In genomic region chr17:42423766-42424165, GRCh38 we compare ENCODE assay signal across 9 cellular contexts. TPM values are rescaled to one million over a fixed set of nuclear protein-coding genes. Genes with fewer than 3 reads are reported as not detected.
DNase-seq lines count a peak whose midpoint lies in the region; ATAC-seq, FAIRE-seq and TF ChIP-seq lines count a peak whose summit lies in the region.
"Had no signal": no experiment of that assay in that cellular context is flagged by ENCODE, and none has a peak within 500 bp of the region (broad histone marks: within the 10 kb centered on the region; RNA-seq: fewer than 3 reads in every experiment).

No MANE protein-coding gene starts in this region.

- H3K79me2 ChIP-seq in HepG2 (ENCODE audit: insufficient read depth, low read length) = peaks cover 10% of the 10 kb centered on the region

- peak overlapping the region; percentile 72; the same call in 1 of the 2 replicates for H3K9ac ChIP-seq in HepG2 (ENCODE audit: insufficient read depth, low read depth, low read length)

- no peak overlapping the region for H2AFZ ChIP-seq in HepG2 (ENCODE audit: low read length)

- peaks cover 53% of the 10 kb centered on the region for H3K4me1 ChIP-seq in HepG2 (ENCODE audit: insufficient read depth, low read length)
- peaks cover 22 to 62% (median 47%) of the 10 kb centered on the region in 4 donors for H3K4me1 ChIP-seq in stomach

- TSS peak; percentile 24 for BruUV-seq in MCF 10A (replicated peaks; lab: Mats Ljungman, UMichigan)
- BruUV-seq in HepG2 (replicated peaks; lab: Mats Ljungman, UMichigan) = TSS peak; percentile 70

- TF ChIP-seq EP300 in HepG2 (IDR thresholded peaks at IDR 0.05; ENCODE audit: low read depth in 2 of 2, low read length in 2 of 2) (no peak), HepG2 (CRISPR knock-in tag; IDR thresholded peaks at IDR 0.05; ENCODE audit: borderline replicate concordance) (no peak), stomach (IDR thresholded peaks at IDR 0.05) (no peak)

- DNase-seq in HFFc6 (no peak), MCF 10A (ENCODE audit: unreplicated experiment) (no peak), HepG2 (ENCODE audit: low spot score) (no peak), stomach (no peak)
- DNase-seq in CD4-positive, alpha-beta T cell = no peak

- ATAC-seq in HepG2 (no peak), HG02759 (IDR thresholded peaks at IDR 0.05; ENCODE audit: unreplicated experiment) (no peak), GM19324 (IDR thresholded peaks at IDR 0.05; ENCODE audit: low FRiP score, unreplicated experiment) (no peak), GM18498 (IDR thresholded peaks at IDR 0.05; ENCODE audit: unreplicated experiment) (no peak)
- ATAC-seq in CD4-positive, alpha-beta T cell (ENCODE audit: poor library complexity) = no peak

- WGBS in HepG2 (ENCODE audit: low lambda C conversion rate) = 42% methylated on average over 11 of the region's 11 CpGs
- 59 to 81% (median 73%) methylated on average over 11 of the region's 11 CpGs for WGBS in stomach, 5 donors

- TF ChIP-seq POLR2A in HepG2 (IDR thresholded peaks at IDR 0.05; ENCODE audit: insufficient read depth in 1 of 2, low read depth in 2 of 2, low read length in 2 of 2) (no peak), stomach (IDR thresholded peaks at IDR 0.05) (no peak)

- H3K9me3 ChIP-seq in HepG2 (ENCODE audit: low read length) = no peaks in the 10 kb centered on the region
- no peaks in the 10 kb centered on the region for H3K9me3 ChIP-seq in stomach
- H3K9me3 ChIP-seq in CD4-positive, alpha-beta T cell (ENCODE audit: control insufficient read depth, low read length) = no peaks in the 10 kb centered on the region

- peaks cover 3% of the 10 kb centered on the region; the same call in 1 of the 2 replicates for H3K9me3 Mint-ChIP-seq in HFFc6
- H3K9me3 Mint-ChIP-seq in MCF 10A (ENCODE audit: unreplicated experiment) = no peaks in the 10 kb centered on the region
- H3K9me3 Mint-ChIP-seq in CD4-positive, alpha-beta T cell = no peaks in the 10 kb centered on the region
- H3K9me3 Mint-ChIP-seq: activated naive CD4-positive, alpha-beta T cell treated with anti-CD3 and anti-CD28 coated beads, Interleukin-2, amount 50 U/mL, for 24 hours had no signal

- TF ChIP-seq CTCF in HFFc6 (IDR thresholded peaks at IDR 0.05) = no peak
- no peak for TF ChIP-seq CTCF in MCF 10A (IDR thresholded peaks at IDR 0.05; ENCODE audit: unreplicated experiment)
- TF ChIP-seq CTCF in HepG2 (CRISPR knock-in tag; IDR thresholded peaks at IDR 0.05) = no peak
- no peak for TF ChIP-seq CTCF in stomach (IDR thresholded peaks at IDR 0.05)
- TF ChIP-seq CTCF in CD4-positive, alpha-beta T cell (IDR thresholded peaks at IDR 0.05) = no peak

- in situ Hi-C loops in HepG2 (cut with HindIII; ENCODE audit: extremely low pct_ligation_motif_present, low pct_unique_long_range_greater_than_20kb) = loop anchor here (5.0 kb wide), 1 partner anchor 94 kb away; no protein-coding TSS in a partner anchor

- POLR2A ChIA-PET in MCF 10A (lab: Yijun Ruan, JAX) = interaction anchor here (0.7 to 10.2 kb wide), 27 partner anchors 9 to 735 kb away, joined by 3 to 273 read pairs (median 8); partner anchors contain the start of genes DNAJC7, NAGLU, PLEKHH3 and RPL27
- POLR2A ChIA-PET in HepG2 (lab: Yijun Ruan, JAX) = interaction anchor here (0.6 to 1.9 kb wide), 16 partner anchors 8 to 154 kb away, joined by 3 to 27 read pairs (median 8); partner anchors contain the start of genes NAGLU and STAT3
- POLR2A ChIA-PET in CD4-positive, alpha-beta T cell (lab: Charles Lee) = interaction anchor here (0.6 to 2.5 kb wide), 5 partner anchors 16 to 112 kb away, joined by 3 to 12 read pairs (median 5); partner anchors contain the start of genes NAGLU and STAT3

- H3K27ac ChIP-seq in HepG2 (ENCODE audit: extremely low read length, insufficient read depth, low read length) = no peak overlapping the region
- peak overlapping the region; percentile 26 to 94 (median 91) for H3K27ac ChIP-seq in stomach
- H3K27ac ChIP-seq in CD4-positive, alpha-beta T cell (ENCODE audit: low read depth, low read length) = no peak overlapping the region

- H3K36me3 Mint-ChIP-seq in HFFc6 (ENCODE audit: low read depth) (peaks cover 34% of the 10 kb centered on the region), MCF 10A (ENCODE audit: insufficient read depth, unreplicated experiment) (peaks cover 19% of the 10 kb centered on the region)
- H3K36me3 Mint-ChIP-seq in CD4-positive, alpha-beta T cell (ENCODE audit: low read depth) = no peaks in the 10 kb centered on the region
- H3K36me3 Mint-ChIP-seq: activated naive CD4-positive, alpha-beta T cell treated with anti-CD3 and anti-CD28 coated beads, Interleukin-2, amount 50 U/mL, for 24 hours had no signal

- CTCF ChIA-PET in MCF 10A (lab: Yijun Ruan, JAX) = interaction anchor here (0.6 to 3.5 kb wide), 10 partner anchors 9 to 976 kb away, joined by 3 to 18 read pairs (median 4); no protein-coding TSS in a partner anchor
- CTCF ChIA-PET in HepG2 (lab: Yijun Ruan, JAX; ENCODE audit: low intra/inter-chr PET ratio, low total read pairs) = no interaction called here
- CTCF ChIA-PET in CD4-positive, alpha-beta T cell (lab: Charles Lee) = interaction anchor here (1.8 to 2.4 kb wide), 2 partner anchors 94 to 101 kb away, joined by 4 read pairs; no protein-coding TSS in a partner anchor

- H3K4me3 ChIP-seq in HepG2 (replicated peaks in 1 of 3; ENCODE audit: insufficient read depth in 1 of 3, low read depth in 2 of 3, low read length in 3 of 3) = peak overlapping the region; percentile 78 to 95 (median 88); a peak in 4 of 6 replicates
- H3K4me3 ChIP-seq in stomach = peak overlapping the region; percentile 65 to 75 (median 70)

- H3K4me3 Mint-ChIP-seq in HFFc6 (peak overlapping the region; percentile 100), MCF 10A (ENCODE audit: unreplicated experiment) (peak overlapping the region; percentile 96)
- H3K4me3 Mint-ChIP-seq in CD4-positive, alpha-beta T cell = no peak overlapping the region

- H3K27me3 ChIP-seq in HepG2 (ENCODE audit: control insufficient read depth in 1 of 2, insufficient read depth in 2 of 2, low read length in 2 of 2) (no peaks in the 10 kb centered on the region; a peak in 1 of 5 replicates), stomach (peaks cover 0 to 29% (median 20%) of the 10 kb centered on the region in 3 donors)
- peaks cover 28% of the 10 kb centered on the region for H3K27me3 ChIP-seq in CD4-positive, alpha-beta T cell (ENCODE audit: control insufficient read depth, insufficient read depth, low read length)

- H4K20me1 ChIP-seq in HepG2 (ENCODE audit: insufficient read depth, low read length) = no peaks in the 10 kb centered on the region

- FAIRE-seq in HepG2 (lab: Jason Lieb, UNC) = no peak

- peaks cover 50% of the 10 kb centered on the region for H3K4me1 Mint-ChIP-seq in HFFc6 (ENCODE audit: low read depth)
- H3K4me1 Mint-ChIP-seq in MCF 10A (ENCODE audit: insufficient read depth, unreplicated experiment) = peaks cover 28% of the 10 kb centered on the region
- H3K4me1 Mint-ChIP-seq in CD4-positive, alpha-beta T cell (ENCODE audit: low read depth) = peaks cover 16% of the 10 kb centered on the region

- H3K27me3 Mint-ChIP-seq in HFFc6 (ENCODE audit: insufficient read depth) (peaks cover 6% of the 10 kb centered on the region), MCF 10A (ENCODE audit: insufficient read depth, unreplicated experiment) (no peaks in the 10 kb centered on the region)
- peaks cover 33% of the 10 kb centered on the region for H3K27me3 Mint-ChIP-seq in CD4-positive, alpha-beta T cell

- H3K27ac Mint-ChIP-seq in HFFc6 (peak overlapping the region; percentile 98), MCF 10A (ENCODE audit: low read depth, unreplicated experiment) (peak overlapping the region; percentile 88)
- no peak overlapping the region for H3K27ac Mint-ChIP-seq in CD4-positive, alpha-beta T cell
- H3K27ac Mint-ChIP-seq: activated naive CD4-positive, alpha-beta T cell treated with anti-CD3 and anti-CD28 coated beads, Interleukin-2, amount 50 U/mL, for 24 hours had no signal

- intact Hi-C loops in MCF 10A (cut with micrococcal nuclease) (loop anchor here (1.0 to 5.0 kb wide), 4 partner anchors 14 to 101 kb away; partner anchors contain the start of gene STAT3), HepG2 (cut with micrococcal nuclease; ENCODE audit: unreplicated experiment) (loop anchor here (10.0 kb wide), 1 partner anchor 61 kb away; no protein-coding TSS in a partner anchor), stomach (cut with DNase I; ENCODE audit: low total_unique reads) (no loop called here)
- intact Hi-C loops in CD4-positive, alpha-beta T cell (cut with DNase I, micrococcal nuclease) = loop anchor here in 1 of 2 experiments (5.0 kb wide), 1 partner anchor 39 kb away; no protein-coding TSS in a partner anchor

- no peaks in the 10 kb centered on the region for H3K36me3 ChIP-seq in HepG2 (replicated peaks in 1 of 2; ENCODE audit: control insufficient read depth in 1 of 2, insufficient read depth in 2 of 2, low read length in 2 of 2)
- H3K36me3 ChIP-seq in stomach = no peaks in the 10 kb centered on the region

- peak overlapping the region; percentile 93 for H3K4me2 ChIP-seq in HepG2 (ENCODE audit: low read depth, low read length)

- no peak for TF ChIP-seq RAD21 in HepG2 (CRISPR knock-in tag; IDR thresholded peaks at IDR 0.05)

RNA-seq across cellular contexts. Expression of gene CAVIN1, which starts 0.7 kb away (rescaled TPM):
- total RNA-seq in HFFc6 (2021; fragmentation: NEBNext Ultra II Directional; extraction: Animal tissue kit (Norgen Biotek cat#: 25700)) = 1,000 to 10,000 TPM; 1,059 to 1,221 (median 1,100) TPM
- total RNA-seq in MCF 10A (2022) (137 and 143 TPM in 2 replicates), HepG2 (2016; rRNA removed; fragmentation: Illumina TruSeq; extraction: Trizol) (25.5 and 26.0 TPM in 2 replicates), stomach (100 to 1,000 TPM in 3 of 5 donors, 10 to 100 TPM in 2; 75.2 to 244 (median 162) TPM)
- total RNA-seq in HepG2 (2016; cell fraction: cytosol; rRNA removed; fragmentation: Illumina TruSeq; extraction: Trizol; ENCODE audit: low read depth) = 1.4 and 2.0 TPM in 2 replicates
- 22.2 and 26.3 TPM in 2 replicates for total RNA-seq in HepG2 (2016; cell fraction: insoluble cytoplasmic fraction; rRNA removed; fragmentation: Illumina TruSeq; extraction: Trizol)
- total RNA-seq in HepG2 (2016; cell fraction: membrane; rRNA removed; fragmentation: Illumina TruSeq; extraction: Trizol) = 6.2 and 7.4 TPM in 2 replicates
- total RNA-seq in HepG2 (2016; cell fraction: nucleus; rRNA removed; fragmentation: Illumina TruSeq; extraction: Trizol) = 9.9 and 11.0 TPM in 2 replicates
- polyA plus RNA-seq in HepG2 (2011; rRNA removed) (12.7 and 15.9 TPM in 2 replicates), stomach (100 to 1,000 TPM in 1 of 3 donors, 10 to 100 TPM in 2; 61.2 to 104 (median 94.2) TPM)
- polyA plus RNA-seq in HepG2 (2011; cell fraction: cytosol; rRNA removed) = 11.6 and 16.2 TPM in 2 replicates
- 5.7 and 6.0 TPM in 2 replicates for polyA plus RNA-seq in HepG2 (2011; cell fraction: nucleus; rRNA removed)
- polyA plus RNA-seq in HepG2 (2012) = 5.5 and 6.9 TPM in 2 replicates
- 1.3 and 1.5 TPM in 2 replicates for polyA plus RNA-seq in HepG2 (2016; cell fraction: cytosol; fragmentation: Illumina TruSeq; extraction: Trizol; ENCODE audit: low read depth)
- polyA plus RNA-seq in HepG2 (2016; cell fraction: insoluble cytoplasmic fraction; fragmentation: Illumina TruSeq; extraction: Trizol; ENCODE audit: low read depth) = 27.2 and 28.7 TPM in 2 replicates
- 3.5 and 4.2 TPM in 2 replicates for polyA plus RNA-seq in HepG2 (2016; cell fraction: membrane; fragmentation: Illumina TruSeq; extraction: Trizol; ENCODE audit: low read depth)
- polyA plus RNA-seq in HepG2 (2016; cell fraction: nucleus; fragmentation: Illumina TruSeq; extraction: Trizol; ENCODE audit: insufficient read depth, low read depth) = 15.8 and 16.2 TPM in 2 replicates
- polyA minus RNA-seq in HepG2 (2011; rRNA and poly(A)+ RNA removed; ENCODE audit: low replicate concordance) = 20.8 and 64.9 TPM in 2 replicates
- polyA minus RNA-seq in HepG2 (2011; cell fraction: cytosol; rRNA and poly(A)+ RNA removed) = 18.1 and 23.5 TPM in 2 replicates
- polyA minus RNA-seq in HepG2 (2011; cell fraction: nucleus; rRNA and poly(A)+ RNA removed) = 4.5 and 4.6 TPM in 2 replicates
- under 1 TPM; 0.14 to 0.16 TPM for total RNA-seq in CD4-positive, alpha-beta T cell

RNA-seq across cellular contexts. Expression of gene ATP6V0A1, which starts 34.9 kb away (rescaled TPM):
- total RNA-seq in HFFc6 (2021; fragmentation: NEBNext Ultra II Directional; extraction: Animal tissue kit (Norgen Biotek cat#: 25700)) = 10 to 100 TPM; 29.6 to 56.7 (median 37.1) TPM
- 56.0 and 60.5 TPM in 2 replicates for total RNA-seq in MCF 10A (2022)
- 15.9 and 27.9 TPM in 2 replicates for total RNA-seq in HepG2 (2016; rRNA removed; fragmentation: Illumina TruSeq; extraction: Trizol)
- 18.7 and 19.7 TPM in 2 replicates for total RNA-seq in HepG2 (2016; cell fraction: cytosol; rRNA removed; fragmentation: Illumina TruSeq; extraction: Trizol; ENCODE audit: low read depth)
- 11.1 and 28.3 TPM in 2 replicates for total RNA-seq in HepG2 (2016; cell fraction: insoluble cytoplasmic fraction; rRNA removed; fragmentation: Illumina TruSeq; extraction: Trizol)
- 8.0 and 9.2 TPM in 2 replicates for total RNA-seq in HepG2 (2016; cell fraction: membrane; rRNA removed; fragmentation: Illumina TruSeq; extraction: Trizol)
- total RNA-seq in HepG2 (2016; cell fraction: nucleus; rRNA removed; fragmentation: Illumina TruSeq; extraction: Trizol) = 55.4 and 63.9 TPM in 2 replicates
- polyA plus RNA-seq in HepG2 (2011; rRNA removed) = 54.1 and 59.7 TPM in 2 replicates
- 29.1 and 30.2 TPM in 2 replicates for polyA plus RNA-seq in HepG2 (2011; cell fraction: cytosol; rRNA removed)
- polyA plus RNA-seq in HepG2 (2011; cell fraction: nucleus; rRNA removed) = 196 and 208 TPM in 2 replicates
- 32.3 and 37.4 TPM in 2 replicates for polyA plus RNA-seq in HepG2 (2012)
- 1.8 and 3.2 TPM in 2 replicates for polyA plus RNA-seq in HepG2 (2016; cell fraction: cytosol; fragmentation: Illumina TruSeq; extraction: Trizol; ENCODE audit: low read depth)
- 9.4 and 10.0 TPM in 2 replicates for polyA plus RNA-seq in HepG2 (2016; cell fraction: insoluble cytoplasmic fraction; fragmentation: Illumina TruSeq; extraction: Trizol; ENCODE audit: low read depth)
- 6.0 and 6.9 TPM in 2 replicates for polyA plus RNA-seq in HepG2 (2016; cell fraction: membrane; fragmentation: Illumina TruSeq; extraction: Trizol; ENCODE audit: low read depth)
- polyA plus RNA-seq in HepG2 (2016; cell fraction: nucleus; fragmentation: Illumina TruSeq; extraction: Trizol; ENCODE audit: insufficient read depth, low read depth) = 74.0 and 74.7 TPM in 2 replicates
- 143 and 163 TPM in 2 replicates for polyA minus RNA-seq in HepG2 (2011; rRNA and poly(A)+ RNA removed; ENCODE audit: low replicate concordance)
- 30.3 and 36.7 TPM in 2 replicates for polyA minus RNA-seq in HepG2 (2011; cell fraction: cytosol; rRNA and poly(A)+ RNA removed)
- polyA minus RNA-seq in HepG2 (2011; cell fraction: nucleus; rRNA and poly(A)+ RNA removed) = 158 and 184 TPM in 2 replicates
- total RNA-seq in stomach = 100 to 1,000 TPM in 3 of 5 donors, 10 to 100 TPM in 2; 61.7 to 435 (median 123) TPM
- 10 to 100 TPM; 13.1 to 24.5 (median 13.2) TPM for polyA plus RNA-seq in stomach
- 10 to 100 TPM; 10.4 to 14.4 TPM for total RNA-seq in CD4-positive, alpha-beta T cell

RNA-seq across cellular contexts. Expression of gene STAT3, which starts 35.5 kb away (rescaled TPM):
- 10 to 100 TPM; 65.3 to 74.5 (median 68.8) TPM for total RNA-seq in HFFc6 (2021; fragmentation: NEBNext Ultra II Directional; extraction: Animal tissue kit (Norgen Biotek cat#: 25700))
- 89.2 and 115 TPM in 2 replicates for total RNA-seq in MCF 10A (2022)
- total RNA-seq in HepG2 (2016; rRNA removed; fragmentation: Illumina TruSeq; extraction: Trizol) = 61.8 and 82.7 TPM in 2 replicates
- total RNA-seq in HepG2 (2016; cell fraction: cytosol; rRNA removed; fragmentation: Illumina TruSeq; extraction: Trizol; ENCODE audit: low read depth) = 23.1 and 26.5 TPM in 2 replicates
- total RNA-seq in HepG2 (2016; cell fraction: insoluble cytoplasmic fraction; rRNA removed; fragmentation: Illumina TruSeq; extraction: Trizol) = 58.0 and 68.3 TPM in 2 replicates
- 26.8 TPM in 2 replicates for total RNA-seq in HepG2 (2016; cell fraction: membrane; rRNA removed; fragmentation: Illumina TruSeq; extraction: Trizol)
- 59.3 and 64.3 TPM in 2 replicates for total RNA-seq in HepG2 (2016; cell fraction: nucleus; rRNA removed; fragmentation: Illumina TruSeq; extraction: Trizol)
- polyA plus RNA-seq in HepG2 (2011; rRNA removed) = 62.4 and 65.3 TPM in 2 replicates
- 50.3 and 62.8 TPM in 2 replicates for polyA plus RNA-seq in HepG2 (2011; cell fraction: cytosol; rRNA removed)
- 68.4 and 82.3 TPM in 2 replicates for polyA plus RNA-seq in HepG2 (2011; cell fraction: nucleus; rRNA removed)
- 46.3 and 77.9 TPM in 2 replicates for polyA plus RNA-seq in HepG2 (2012)
- polyA plus RNA-seq in HepG2 (2016; cell fraction: cytosol; fragmentation: Illumina TruSeq; extraction: Trizol; ENCODE audit: low read depth) = 3.6 TPM in 2 replicates
- 45.6 and 57.1 TPM in 2 replicates for polyA plus RNA-seq in HepG2 (2016; cell fraction: insoluble cytoplasmic fraction; fragmentation: Illumina TruSeq; extraction: Trizol; ENCODE audit: low read depth)
- 8.1 and 9.5 TPM in 2 replicates for polyA plus RNA-seq in HepG2 (2016; cell fraction: membrane; fragmentation: Illumina TruSeq; extraction: Trizol; ENCODE audit: low read depth)
- polyA plus RNA-seq in HepG2 (2016; cell fraction: nucleus; fragmentation: Illumina TruSeq; extraction: Trizol; ENCODE audit: insufficient read depth, low read depth) = 95.8 and 98.6 TPM in 2 replicates
- 96.9 and 98.7 TPM in 2 replicates for polyA minus RNA-seq in HepG2 (2011; rRNA and poly(A)+ RNA removed; ENCODE audit: low replicate concordance)
- 57.9 and 75.4 TPM in 2 replicates for polyA minus RNA-seq in HepG2 (2011; cell fraction: cytosol; rRNA and poly(A)+ RNA removed)
- 74.4 and 95.5 TPM in 2 replicates for polyA minus RNA-seq in HepG2 (2011; cell fraction: nucleus; rRNA and poly(A)+ RNA removed)
- total RNA-seq in stomach = 100 to 1,000 TPM in 4 of 5 donors, 10 to 100 TPM in 1; 70.4 to 207 (median 159) TPM
- polyA plus RNA-seq in stomach = 10 to 100 TPM; 31.3 to 46.6 (median 42.3) TPM
- total RNA-seq in CD4-positive, alpha-beta T cell = 100 to 1,000 TPM; 315 to 319 TPM

Comparison
In these comparisons a context has a peak if more than half of its experiments do, and no peak if none do; other contexts are left out.
1. H3K27ac ChIP-seq: peak in stomach (5 of 5); none in HepG2 (single experiment) and CD4-positive, alpha-beta T cell (single experiment).